ENCODE assay signal across 8 cellular contexts in genomic region chr12:32502693-32503510, GRCh38.
DNase-seq lines count a peak whose midpoint lies in the region; ATAC-seq and TF ChIP-seq lines count a peak whose summit lies in the region.

No MANE protein-coding gene starts in this region.

- H2BK15ac ChIP-seq in neuronal stem cell (ENCODE audit: low read length) = no peak overlapping the region

- H4K8ac ChIP-seq in neuronal stem cell (ENCODE audit: low read depth, low read length) = no peak overlapping the region

- H3K36me3 Mint-ChIP-seq in CD14-positive monocyte = peaks cover 26 to 30% of the 10 kb centered on the region in 2 donors

- peak overlapping the region; percentile 51 for H3K4me2 ChIP-seq in neuronal stem cell (ENCODE audit: insufficient read depth, low read length, poor library complexity, severe bottlenecking)

- H3K14ac ChIP-seq in neuronal stem cell (ENCODE audit: low read length) = no peak overlapping the region

- TF ChIP-seq CTCF in CD14-positive monocyte (IDR thresholded peaks at IDR 0.05) (no peak), fibroblast of the aortic adventitia (IDR thresholded peaks at IDR 0.05; ENCODE audit: insufficient read depth, low read length) (no peak), RWPE1 (conservative IDR thresholded peaks at IDR 0.05; ENCODE audit: low read depth) (no peak)

- no peak overlapping the region for H3K9ac ChIP-seq in neuronal stem cell (ENCODE audit: low read depth, low read length, poor library complexity)

- no peak overlapping the region for H2BK5ac ChIP-seq in neuronal stem cell (ENCODE audit: low read length)

- no peak for DNase-seq in CD14-positive monocyte (ENCODE audit: low spot score)
- DNase-seq in RPMI7951 (ENCODE audit: low read depth) = peak; percentile 26
- peak; percentile 80 for DNase-seq in fibroblast of the aortic adventitia (ENCODE audit: low read depth)
- no peak for DNase-seq in neuronal stem cell (ENCODE audit: low spot score)
- DNase-seq in RWPE1 (ENCODE audit: low spot score) = no peak
- DNase-seq in central memory CD4-positive, alpha-beta T cell = no peak
- DNase-seq in activated CD4-positive, alpha-beta T cell treated with anti-CD3 and anti-CD28 coated beads, Interleukin-2, amount 50 U/mL, for 4 hours = no peak

- no peak overlapping the region for H3K18ac ChIP-seq in neuronal stem cell (ENCODE audit: low read length)

- peak overlapping the region in 1 of 2 donors; percentile 42 for H3K4me3 Mint-ChIP-seq in CD14-positive monocyte

- H3K27ac Mint-ChIP-seq in CD14-positive monocyte = peak overlapping the region; percentile 40 to 84 (median 74)

- intact Hi-C loops in CD14-positive monocyte (cut with micrococcal nuclease) = no loop called here

- H4K91ac ChIP-seq in neuronal stem cell (ENCODE audit: low read depth, low read length, poor library complexity) = no peak overlapping the region

- H3K4me3 ChIP-seq in fibroblast of the aortic adventitia (ENCODE audit: low read depth, low read length) (no peak overlapping the region), neuronal stem cell (ENCODE audit: low read length in 2 of 2) (peak overlapping the region; percentile 50 to 78)

- no peaks in the 10 kb centered on the region for H3K79me1 ChIP-seq in neuronal stem cell (ENCODE audit: low read depth, low read length)

- no peak overlapping the region for H2AK5ac ChIP-seq in neuronal stem cell (ENCODE audit: low read depth, low read length)

- POLR2A ChIA-PET in RWPE1 (lab: Yijun Ruan, JAX; ENCODE audit: low non-redundant PET) = no interaction called here

- no peaks in the 10 kb centered on the region for H3K36me3 ChIP-seq in neuronal stem cell (replicated peaks in 1 of 2; ENCODE audit: control insufficient read depth in 2 of 2, insufficient read depth in 2 of 2, low read length in 2 of 2)

- H3K9me3 ChIP-seq in neuronal stem cell (replicated peaks in 1 of 2; ENCODE audit: control insufficient read depth in 2 of 2, insufficient read depth in 1 of 2, low read depth in 1 of 2, low read length in 2 of 2) = no peaks in the 10 kb centered on the region

- H2BK120ac ChIP-seq in neuronal stem cell (ENCODE audit: low read depth, low read length) = no peak overlapping the region

- no peak overlapping the region for H3K23ac ChIP-seq in neuronal stem cell (ENCODE audit: low read depth, low read length, poor library complexity)

- ATAC-seq in GM18858 (IDR thresholded peaks at IDR 0.05; ENCODE audit: unreplicated experiment) = no peak

- H3K27ac ChIP-seq in neuronal stem cell (replicated peaks; ENCODE audit: low read length) = peak overlapping the region; percentile 90
- H3K27ac ChIP-seq in RWPE1 = no peak overlapping the region

- H3K4me1 ChIP-seq in neuronal stem cell (ENCODE audit: control insufficient read depth in 2 of 2, insufficient read depth in 1 of 2, low read depth in 1 of 2, low read length in 2 of 2) = peaks cover 22 to 33% of the 10 kb centered on the region in 2 donors

- no peaks in the 10 kb centered on the region for H3K27me3 ChIP-seq in neuronal stem cell (ENCODE audit: control insufficient read depth in 3 of 3, insufficient read depth in 3 of 3, low read depth in 1 of 3, low read length in 3 of 3)

- H2AFZ ChIP-seq in neuronal stem cell (ENCODE audit: low read length) = no peak overlapping the region

- no peaks in the 10 kb centered on the region for H3K27me3 Mint-ChIP-seq in CD14-positive monocyte (ENCODE audit: low read depth in 3 of 3)

- WGBS in neuronal stem cell (ENCODE audit: extremely low coverage in 2 of 2, insufficient read length in 2 of 2, insufficient replicate concordance in 1 of 2), 2 donors = no CpG with 5 or more reads among the region's 3 CpGs

- CTCF ChIA-PET in RWPE1 (lab: Yijun Ruan, JAX) = interaction anchor here (1.1 kb wide), 1 partner anchor 21 kb away, joined by 4 read pairs; no protein-coding TSS in a partner anchor

- H3K4me1 Mint-ChIP-seq in CD14-positive monocyte = peaks cover 71% of the 10 kb centered on the region

- no peak overlapping the region for H2BK12ac ChIP-seq in neuronal stem cell (ENCODE audit: low read length)

- no peaks in the 10 kb centered on the region for H3K9me3 Mint-ChIP-seq in CD14-positive monocyte

- H3K4ac ChIP-seq in neuronal stem cell (ENCODE audit: low read length) = no peak overlapping the region

Comparison
In these comparisons a context has a peak if more than half of its experiments do, and no peak if none do; other contexts are left out.
1. DNase-seq: peak in RPMI7951 (single experiment) and fibroblast of the aortic adventitia (single experiment); none in CD14-positive monocyte (single experiment), neuronal stem cell (single experiment), RWPE1 (single experiment), central memory CD4-positive, alpha-beta T cell (single experiment) and activated CD4-positive, alpha-beta T cell treated with anti-CD3 and anti-CD28 coated beads, Interleukin-2, amount 50 U/mL, for 4 hours (0 of 2).